In the genomic region with DNA sequence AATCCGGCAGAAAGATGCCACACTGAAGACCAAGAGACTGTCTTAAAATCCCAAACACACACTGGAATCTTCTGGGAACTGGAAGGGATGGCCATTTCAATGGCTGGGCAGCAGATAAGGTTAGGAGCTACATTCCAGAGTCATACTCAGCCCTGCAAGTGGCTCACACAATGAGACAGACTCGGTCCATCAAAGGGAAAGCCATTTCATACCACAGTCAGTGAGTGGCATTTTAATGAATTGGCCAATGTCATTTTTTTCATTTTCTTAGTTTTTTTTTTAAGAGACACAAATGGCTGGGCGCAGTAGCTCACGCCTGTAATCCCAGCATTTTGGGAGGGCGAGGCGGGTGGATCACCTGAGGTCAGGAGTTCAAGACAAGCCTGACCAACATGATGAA, we compare ENCODE assay signal across 2 cellular contexts.
TF ChIP-seq lines count a peak whose summit lies in the region.

No MANE protein-coding gene starts in this region.

TF ChIP-seq in WTC11, 78 proteins besides CTCF, POLR2A, EP300 and RAD21 (continued from another document):
- TF ChIP-seq, protein P1, sequence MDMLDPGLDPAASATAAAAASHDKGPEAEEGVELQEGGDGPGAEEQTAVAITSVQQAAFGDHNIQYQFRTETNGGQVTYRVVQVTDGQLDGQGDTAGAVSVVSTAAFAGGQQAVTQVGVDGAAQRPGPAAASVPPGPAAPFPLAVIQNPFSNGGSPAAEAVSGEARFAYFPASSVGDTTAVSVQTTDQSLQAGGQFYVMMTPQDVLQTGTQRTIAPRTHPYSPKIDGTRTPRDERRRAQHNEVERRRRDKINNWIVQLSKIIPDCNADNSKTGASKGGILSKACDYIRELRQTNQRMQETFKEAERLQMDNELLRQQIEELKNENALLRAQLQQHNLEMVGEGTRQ (CRISPR knock-in tag; IDR thresholded peaks at IDR 0.05): no peak
- TF ChIP-seq, protein P2, sequence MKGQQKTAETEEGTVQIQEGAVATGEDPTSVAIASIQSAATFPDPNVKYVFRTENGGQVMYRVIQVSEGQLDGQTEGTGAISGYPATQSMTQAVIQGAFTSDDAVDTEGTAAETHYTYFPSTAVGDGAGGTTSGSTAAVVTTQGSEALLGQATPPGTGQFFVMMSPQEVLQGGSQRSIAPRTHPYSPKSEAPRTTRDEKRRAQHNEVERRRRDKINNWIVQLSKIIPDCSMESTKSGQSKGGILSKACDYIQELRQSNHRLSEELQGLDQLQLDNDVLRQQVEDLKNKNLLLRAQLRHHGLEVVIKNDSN (CRISPR knock-in tag; IDR thresholded peaks at IDR 0.05): no peak
- no peak for TF ChIP-seq GABPB1 (CRISPR knock-in tag; IDR thresholded peaks at IDR 0.05)

TF ChIP-seq in GM23338, 12 proteins besides CTCF, POLR2A, EP300 and RAD21 (continued from another document):
- TF ChIP-seq, protein P3, sequence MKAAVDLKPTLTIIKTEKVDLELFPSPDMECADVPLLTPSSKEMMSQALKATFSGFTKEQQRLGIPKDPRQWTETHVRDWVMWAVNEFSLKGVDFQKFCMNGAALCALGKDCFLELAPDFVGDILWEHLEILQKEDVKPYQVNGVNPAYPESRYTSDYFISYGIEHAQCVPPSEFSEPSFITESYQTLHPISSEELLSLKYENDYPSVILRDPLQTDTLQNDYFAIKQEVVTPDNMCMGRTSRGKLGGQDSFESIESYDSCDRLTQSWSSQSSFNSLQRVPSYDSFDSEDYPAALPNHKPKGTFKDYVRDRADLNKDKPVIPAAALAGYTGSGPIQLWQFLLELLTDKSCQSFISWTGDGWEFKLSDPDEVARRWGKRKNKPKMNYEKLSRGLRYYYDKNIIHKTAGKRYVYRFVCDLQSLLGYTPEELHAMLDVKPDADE (IDR thresholded peaks at IDR 0.05): no peak
- TF ChIP-seq, protein P4, sequence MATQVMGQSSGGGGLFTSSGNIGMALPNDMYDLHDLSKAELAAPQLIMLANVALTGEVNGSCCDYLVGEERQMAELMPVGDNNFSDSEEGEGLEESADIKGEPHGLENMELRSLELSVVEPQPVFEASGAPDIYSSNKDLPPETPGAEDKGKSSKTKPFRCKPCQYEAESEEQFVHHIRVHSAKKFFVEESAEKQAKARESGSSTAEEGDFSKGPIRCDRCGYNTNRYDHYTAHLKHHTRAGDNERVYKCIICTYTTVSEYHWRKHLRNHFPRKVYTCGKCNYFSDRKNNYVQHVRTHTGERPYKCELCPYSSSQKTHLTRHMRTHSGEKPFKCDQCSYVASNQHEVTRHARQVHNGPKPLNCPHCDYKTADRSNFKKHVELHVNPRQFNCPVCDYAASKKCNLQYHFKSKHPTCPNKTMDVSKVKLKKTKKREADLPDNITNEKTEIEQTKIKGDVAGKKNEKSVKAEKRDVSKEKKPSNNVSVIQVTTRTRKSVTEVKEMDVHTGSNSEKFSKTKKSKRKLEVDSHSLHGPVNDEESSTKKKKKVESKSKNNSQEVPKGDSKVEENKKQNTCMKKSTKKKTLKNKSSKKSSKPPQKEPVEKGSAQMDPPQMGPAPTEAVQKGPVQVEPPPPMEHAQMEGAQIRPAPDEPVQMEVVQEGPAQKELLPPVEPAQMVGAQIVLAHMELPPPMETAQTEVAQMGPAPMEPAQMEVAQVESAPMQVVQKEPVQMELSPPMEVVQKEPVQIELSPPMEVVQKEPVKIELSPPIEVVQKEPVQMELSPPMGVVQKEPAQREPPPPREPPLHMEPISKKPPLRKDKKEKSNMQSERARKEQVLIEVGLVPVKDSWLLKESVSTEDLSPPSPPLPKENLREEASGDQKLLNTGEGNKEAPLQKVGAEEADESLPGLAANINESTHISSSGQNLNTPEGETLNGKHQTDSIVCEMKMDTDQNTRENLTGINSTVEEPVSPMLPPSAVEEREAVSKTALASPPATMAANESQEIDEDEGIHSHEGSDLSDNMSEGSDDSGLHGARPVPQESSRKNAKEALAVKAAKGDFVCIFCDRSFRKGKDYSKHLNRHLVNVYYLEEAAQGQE (IDR thresholded peaks at IDR 0.05; ENCODE audit: unreplicated experiment): no peak
- no peak for TF ChIP-seq EZH2 (IDR thresholded peaks at IDR 0.05; ENCODE audit: low read depth, unreplicated experiment)
- TF ChIP-seq POLR2AphosphoS5 (IDR thresholded peaks at IDR 0.05; ENCODE audit: low read depth): no peak
- TF ChIP-seq, protein P5, sequence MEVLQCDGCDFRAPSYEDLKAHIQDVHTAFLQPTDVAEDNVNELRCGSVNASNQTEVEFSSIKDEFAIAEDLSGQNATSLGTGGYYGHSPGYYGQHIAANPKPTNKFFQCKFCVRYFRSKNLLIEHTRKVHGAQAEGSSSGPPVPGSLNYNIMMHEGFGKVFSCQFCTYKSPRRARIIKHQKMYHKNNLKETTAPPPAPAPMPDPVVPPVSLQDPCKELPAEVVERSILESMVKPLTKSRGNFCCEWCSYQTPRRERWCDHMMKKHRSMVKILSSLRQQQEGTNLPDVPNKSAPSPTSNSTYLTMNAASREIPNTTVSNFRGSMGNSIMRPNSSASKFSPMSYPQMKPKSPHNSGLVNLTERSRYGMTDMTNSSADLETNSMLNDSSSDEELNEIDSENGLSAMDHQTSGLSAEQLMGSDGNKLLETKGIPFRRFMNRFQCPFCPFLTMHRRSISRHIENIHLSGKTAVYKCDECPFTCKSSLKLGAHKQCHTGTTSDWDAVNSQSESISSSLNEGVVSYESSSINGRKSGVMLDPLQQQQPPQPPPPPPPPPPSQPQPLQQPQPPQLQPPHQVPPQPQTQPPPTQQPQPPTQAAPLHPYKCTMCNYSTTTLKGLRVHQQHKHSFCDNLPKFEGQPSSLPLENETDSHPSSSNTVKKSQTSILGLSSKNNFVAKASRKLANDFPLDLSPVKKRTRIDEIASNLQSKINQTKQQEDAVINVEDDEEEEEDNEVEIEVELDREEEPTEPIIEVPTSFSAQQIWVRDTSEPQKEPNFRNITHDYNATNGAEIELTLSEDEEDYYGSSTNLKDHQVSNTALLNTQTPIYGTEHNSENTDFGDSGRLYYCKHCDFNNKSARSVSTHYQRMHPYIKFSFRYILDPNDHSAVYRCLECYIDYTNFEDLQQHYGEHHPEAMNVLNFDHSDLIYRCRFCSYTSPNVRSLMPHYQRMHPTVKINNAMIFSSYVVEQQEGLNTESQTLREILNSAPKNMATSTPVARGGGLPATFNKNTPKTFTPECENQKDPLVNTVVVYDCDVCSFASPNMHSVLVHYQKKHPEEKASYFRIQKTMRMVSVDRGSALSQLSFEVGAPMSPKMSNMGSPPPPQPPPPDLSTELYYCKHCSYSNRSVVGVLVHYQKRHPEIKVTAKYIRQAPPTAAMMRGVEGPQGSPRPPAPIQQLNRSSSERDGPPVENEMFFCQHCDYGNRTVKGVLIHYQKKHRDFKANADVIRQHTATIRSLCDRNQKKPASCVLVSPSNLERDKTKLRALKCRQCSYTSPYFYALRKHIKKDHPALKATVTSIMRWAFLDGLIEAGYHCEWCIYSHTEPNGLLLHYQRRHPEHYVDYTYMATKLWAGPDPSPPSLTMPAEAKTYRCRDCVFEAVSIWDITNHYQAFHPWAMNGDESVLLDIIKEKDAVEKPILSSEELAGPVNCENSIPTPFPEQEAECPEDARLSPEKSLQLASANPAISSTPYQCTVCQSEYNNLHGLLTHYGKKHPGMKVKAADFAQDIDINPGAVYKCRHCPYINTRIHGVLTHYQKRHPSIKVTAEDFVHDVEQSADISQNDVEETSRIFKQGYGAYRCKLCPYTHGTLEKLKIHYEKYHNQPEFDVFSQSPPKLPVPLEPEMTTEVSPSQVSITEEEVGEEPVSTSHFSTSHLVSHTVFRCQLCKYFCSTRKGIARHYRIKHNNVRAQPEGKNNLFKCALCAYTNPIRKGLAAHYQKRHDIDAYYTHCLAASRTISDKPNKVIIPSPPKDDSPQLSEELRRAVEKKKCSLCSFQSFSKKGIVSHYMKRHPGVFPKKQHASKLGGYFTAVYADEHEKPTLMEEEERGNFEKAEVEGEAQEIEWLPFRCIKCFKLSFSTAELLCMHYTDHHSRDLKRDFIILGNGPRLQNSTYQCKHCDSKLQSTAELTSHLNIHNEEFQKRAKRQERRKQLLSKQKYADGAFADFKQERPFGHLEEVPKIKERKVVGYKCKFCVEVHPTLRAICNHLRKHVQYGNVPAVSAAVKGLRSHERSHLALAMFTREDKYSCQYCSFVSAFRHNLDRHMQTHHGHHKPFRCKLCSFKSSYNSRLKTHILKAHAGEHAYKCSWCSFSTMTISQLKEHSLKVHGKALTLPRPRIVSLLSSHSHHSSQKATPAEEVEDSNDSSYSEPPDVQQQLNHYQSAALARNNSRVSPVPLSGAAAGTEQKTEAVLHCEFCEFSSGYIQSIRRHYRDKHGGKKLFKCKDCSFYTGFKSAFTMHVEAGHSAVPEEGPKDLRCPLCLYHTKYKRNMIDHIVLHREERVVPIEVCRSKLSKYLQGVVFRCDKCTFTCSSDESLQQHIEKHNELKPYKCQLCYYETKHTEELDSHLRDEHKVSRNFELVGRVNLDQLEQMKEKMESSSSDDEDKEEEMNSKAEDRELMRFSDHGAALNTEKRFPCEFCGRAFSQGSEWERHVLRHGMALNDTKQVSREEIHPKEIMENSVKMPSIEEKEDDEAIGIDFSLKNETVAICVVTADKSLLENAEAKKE (CRISPR knock-in tag; IDR thresholded peaks at IDR 0.05): no peak
TF ChIP-seq in GM23338: peak in this region for 0.
